17 cellular contexts compared by ENCODE assay signal in the genomic region with DNA sequence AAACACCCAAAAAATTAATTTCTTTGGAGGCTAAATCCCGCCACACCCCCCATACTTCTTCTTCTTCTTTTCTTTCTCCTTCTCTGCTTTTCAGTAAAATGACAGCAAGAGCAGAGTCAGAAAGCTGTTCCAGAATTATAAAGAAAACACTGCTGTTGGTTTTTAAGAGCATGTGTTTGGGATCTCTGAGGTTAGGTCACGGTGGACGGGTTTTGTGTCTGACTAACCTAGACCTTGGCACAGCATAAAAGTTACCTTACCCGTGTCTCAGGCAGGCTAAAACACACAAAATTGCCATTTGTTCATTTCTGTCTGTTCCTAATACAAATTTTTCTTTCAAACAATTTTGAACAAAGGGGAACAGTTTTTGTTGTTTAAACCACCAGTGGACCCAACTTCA.
DNase-seq lines count a peak whose midpoint lies in the region; ATAC-seq, FAIRE-seq and TF ChIP-seq lines count a peak whose summit lies in the region.
"Had no signal": no experiment of that assay in that cellular context is flagged by ENCODE, and none has a peak within 500 bp of the region (broad histone marks: within the 10 kb centered on the region; RNA-seq: fewer than 3 reads in every experiment).

No MANE protein-coding gene starts in this region.

- no peaks in the 10 kb centered on the region for H3K79me2 ChIP-seq in GM12878 (ENCODE audit: control insufficient read depth, insufficient read depth, low read length)

- H3K27me3 ChIP-seq in GM12878 (replicated peaks in 1 of 2; ENCODE audit: control insufficient read depth in 2 of 2, insufficient read depth in 2 of 2, low read length in 1 of 2) = no peaks in the 10 kb centered on the region
- no peaks in the 10 kb centered on the region for H3K27me3 ChIP-seq in kidney epithelial cell (ENCODE audit: control insufficient read depth, insufficient read depth, low read length)
- H3K27me3 ChIP-seq in thyroid gland = no peaks in the 10 kb centered on the region
- H3K27me3 ChIP-seq: BE2C had no signal

- TF ChIP-seq CTCF in GM12878 (IDR thresholded peaks at IDR 0.05 in 2 of 3, conservative IDR thresholded peaks at IDR 0.05 in 1 of 3; ENCODE audit: control insufficient read depth in 2 of 3, extremely low read depth in 1 of 3, insufficient read depth in 1 of 3, low read depth in 3 of 3, low read length in 3 of 3) = no peak
- TF ChIP-seq CTCF in kidney epithelial cell (IDR thresholded peaks at IDR 0.05; ENCODE audit: insufficient read depth, low read length, poor library complexity, severe bottlenecking) = no peak
- TF ChIP-seq CTCF in thyroid gland (IDR thresholded peaks at IDR 0.05) = no peak

- TF ChIP-seq RAD21 in GM12878 (IDR thresholded peaks at IDR 0.05; ENCODE audit: insufficient read depth, low read depth, low read length) = no peak

- in situ Hi-C loops in GM12878 (cut with MboI) = no loop called here

- ATAC-seq in GM12878 (no peak), HG03565 (IDR thresholded peaks at IDR 0.05; ENCODE audit: unreplicated experiment) (no peak)
- ATAC-seq: A549, GM23338, HepG2 had no signal

- CTCF ChIA-PET in GM12878 (lab: Yijun Ruan, JAX) = interaction anchor here (0.6 to 2.1 kb wide), 3 partner anchors 11 to 19 kb away, joined by 3 to 7 read pairs (median 5); no protein-coding TSS in a partner anchor

- RAD21 ChIA-PET in GM12878 (lab: Charles Lee; ENCODE audit: unreplicated experiment) = no interaction called here

- FAIRE-seq in GM12878 (lab: Jason Lieb, UNC) (no peak), GM19239 (lab: Jason Lieb, UNC) (no peak)
- FAIRE-seq: A549, HepG2, HTR-8/SVneo had no signal

- peak; percentile 62 for DNase-seq in NCI-H524 treated with DMSO at 0.1 percent for 48 hours (lab: John Stamatoyannopoulos, UW)
- DNase-seq in GM12878 (ENCODE audit: low read depth, low spot score) = no peak
- peak; percentile 2 for DNase-seq in kidney epithelial cell (ENCODE audit: low read depth)
- DNase-seq in thyroid gland = peak; percentile 45 to 49
- DNase-seq in GM19239 (ENCODE audit: insufficient read length, low spot score) = no peak
- no peak for DNase-seq in RPMI8226
- DNase-seq: BE2C; CD4-positive, alpha-beta memory T cell; DND-41; GDM1; H7 had no signal

- H3K27ac ChIP-seq in GM12878 (ENCODE audit: control insufficient read depth, insufficient read depth) = no peak overlapping the region
- no peak overlapping the region for H3K27ac ChIP-seq in thyroid gland
- H3K27ac ChIP-seq: A549, C4-2B had no signal

- no peak for TF ChIP-seq EP300 in GM12878 (IDR thresholded peaks at IDR 0.05; ENCODE audit: borderline replicate concordance in 1 of 2, control insufficient read depth in 1 of 2, low read depth in 2 of 2, low read length in 2 of 2)

- no peaks in the 10 kb centered on the region for H4K20me1 ChIP-seq in GM12878 (ENCODE audit: control insufficient read depth, insufficient read depth)

- POLR2A ChIA-PET in GM12878 (lab: Charles Lee) = no interaction called here

- intact Hi-C loops in GM12878 (cut with micrococcal nuclease; ENCODE audit: unreplicated experiment) (no loop called here), thyroid gland (cut with DNase I) (no loop called here)

- H3K4me1 ChIP-seq in GM12878 (ENCODE audit: control insufficient read depth, insufficient read depth, low read length) = no peaks in the 10 kb centered on the region
- H3K4me1 ChIP-seq in thyroid gland = peaks cover 6 to 7% of the 10 kb centered on the region in 2 donors
- H3K4me1 ChIP-seq: A549, BE2C had no signal

- H3K4me2 ChIP-seq in GM12878 (ENCODE audit: control insufficient read depth, insufficient read depth) = no peak overlapping the region
- H3K4me2 ChIP-seq: A549, GM23338 had no signal

- no peak for TF ChIP-seq POLR2A in GM12878 (IDR thresholded peaks at IDR 0.05; ENCODE audit: low read depth, low read length)
- no peak for TF ChIP-seq POLR2A in thyroid gland (IDR thresholded peaks at IDR 0.05)

- 0% methylated on average over 4 of the region's 4 CpGs for WGBS in GM12878 (ENCODE audit: insufficient coverage, insufficient replicate concordance, low lambda C conversion rate, missing lambda C conversion rate)
- WGBS in thyroid gland, 2 donors = 35 to 45% methylated on average over 4 of the region's 4 CpGs

- H3K36me3 ChIP-seq in GM12878 (ENCODE audit: control insufficient read depth in 2 of 2, insufficient read depth in 2 of 2, low read length in 1 of 2) (no peaks in the 10 kb centered on the region), kidney epithelial cell (ENCODE audit: control insufficient read depth, insufficient read depth, low read length) (no peaks in the 10 kb centered on the region), thyroid gland (no peaks in the 10 kb centered on the region)
- H3K36me3 ChIP-seq: BE2C had no signal

- H3K4me3 ChIP-seq in GM12878 (no peak overlapping the region), kidney epithelial cell (ENCODE audit: low read depth, low read length) (no peak overlapping the region), thyroid gland (replicated peaks in 1 of 3) (no peak overlapping the region)
- H3K4me3 ChIP-seq: A549, GM23338 had no signal

- SMC1A ChIA-PET in GM12878 (lab: Charles Lee; ENCODE audit: uncharacterized antibody, unreplicated experiment) = interaction anchor here (1.3 kb wide), 1 partner anchor 8 kb away, joined by 4 read pairs; no protein-coding TSS in a partner anchor

- no peak overlapping the region for H3K9ac ChIP-seq in GM12878 (ENCODE audit: control insufficient read depth, insufficient read depth, low read length)

- BruUV-seq in GM12878 (replicated peaks; lab: Mats Ljungman, UMichigan) = no TSS peak

- no peak overlapping the region for H2AFZ ChIP-seq in GM12878 (ENCODE audit: control insufficient read depth, low read depth, low read length)
- H2AFZ ChIP-seq: GM23338 had no signal

- H3K9me3 ChIP-seq in GM12878 (replicated peaks; ENCODE audit: control insufficient read depth, insufficient read depth, low read length) (no peaks in the 10 kb centered on the region; the same call in 2 of the 3 replicates), thyroid gland (no peaks in the 10 kb centered on the region)
- H3K9me3 ChIP-seq: A549, BE2C had no signal

TF ChIP-seq in GM12878, 131 proteins besides CTCF, POLR2A, EP300 and RAD21:
- TF ChIP-seq JUNB (IDR thresholded peaks at IDR 0.05) (no peak), PAX5 (IDR thresholded peaks at IDR 0.05; ENCODE audit: borderline replicate concordance, low read depth, low read length) (peak; percentile 71; the same call in 1 of the 2 replicates)
TF ChIP-seq in GM12878: peak in this region for 1.

Comparison
In these comparisons a context has a peak if more than half of its experiments do, and no peak if none do; other contexts are left out.
1. DNase-seq: peak in NCI-H524 treated with DMSO at 0.1 percent for 48 hours (single experiment), kidney epithelial cell (single experiment) and thyroid gland (2 of 2); none in GM12878 (single experiment), GM19239 (single experiment) and RPMI8226 (single experiment).